ENCODE assay signal across 8 cellular contexts in genomic region chr18:48832961-48833700, GRCh38.
DNase-seq lines count a peak whose midpoint lies in the region; ATAC-seq and TF ChIP-seq lines count a peak whose summit lies in the region.

No MANE protein-coding gene starts in this region.

- H3F3A ChIP-seq in GM23248 (ENCODE audit: insufficient read depth): peaks cover 20% of the 10 kb centered on the region

- DNase-seq in GM23248 (peak; percentile 78), RWPE2 (ENCODE audit: low spot score) (peak; percentile 97), cardiac fibroblast (ENCODE audit: low read depth in 2 of 2) (peak; percentile 71 to 81), mesothelial cell of epicardium (ENCODE audit: low spot score in 2 of 2, unreplicated experiment in 2 of 2) (peak in 1 of 2 experiments; percentile 36), NCI-H1048 (lab: John Stamatoyannopoulos, UW) (no peak), cerebellum (ENCODE audit: low spot score) (no peak)

- peak overlapping the region; percentile 84 for H3K27ac Mint-ChIP-seq in mesothelial cell of epicardium

- H3K36me3 ChIP-seq in ACC112 (ENCODE audit: insufficient read depth, low read length) (no peaks in the 10 kb centered on the region), GM23248 (ENCODE audit: low read depth) (no peaks in the 10 kb centered on the region), RWPE2 (ENCODE audit: low read depth) (no peaks in the 10 kb centered on the region; the same call in 1 of the 2 replicates)

- no peaks in the 10 kb centered on the region for H3K9me2 ChIP-seq in GM23248 (ENCODE audit: insufficient read depth)

- H3K4me1 ChIP-seq in ACC112 (ENCODE audit: control insufficient read depth, insufficient read depth, low read length, unreplicated experiment) (peaks cover 46% of the 10 kb centered on the region), GM23248 (ENCODE audit: insufficient read depth) (peaks cover 55% of the 10 kb centered on the region), RWPE2 (ENCODE audit: insufficient read depth, poor library complexity, severe bottlenecking) (peaks cover 39% of the 10 kb centered on the region)

- H3K4me3 ChIP-seq in ACC112 (ENCODE audit: low read depth, low read length) (peak overlapping the region; percentile 26), GM23248 (peak overlapping the region; percentile 25; the same call in 1 of the 2 replicates), RWPE2 (ENCODE audit: severe bottlenecking) (no peak overlapping the region), cardiac fibroblast (replicated peaks in 1 of 2; ENCODE audit: low read depth in 2 of 2, low read length in 2 of 2) (peak overlapping the region in 1 of 2 donors; percentile 7)

- no peak for TF ChIP-seq CTCF in RWPE2 (IDR thresholded peaks at IDR 0.05; ENCODE audit: poor library complexity, severe bottlenecking)
- TF ChIP-seq CTCF in cardiac fibroblast (IDR thresholded peaks at IDR 0.05; ENCODE audit: low read depth, low read length): no peak
- no peak for TF ChIP-seq CTCF in mesothelial cell of epicardium (IDR thresholded peaks at IDR 0.05; ENCODE audit: unreplicated experiment)

- no peak overlapping the region for H3K4me3 Mint-ChIP-seq in mesothelial cell of epicardium

- H3K36me3 Mint-ChIP-seq in mesothelial cell of epicardium: no peaks in the 10 kb centered on the region

- H3K9me3 ChIP-seq in GM23248 (ENCODE audit: low read depth) (no peaks in the 10 kb centered on the region), RWPE2 (ENCODE audit: severe bottlenecking) (no peaks in the 10 kb centered on the region)

- no peak overlapping the region for H2AFZ ChIP-seq in ACC112 (ENCODE audit: low read length, unreplicated experiment)
- no peak overlapping the region for H2AFZ ChIP-seq in GM23248

- H3K79me2 ChIP-seq in ACC112 (ENCODE audit: control insufficient read depth, insufficient read depth, low read length, unreplicated experiment): peaks cover 12% of the 10 kb centered on the region
- peaks cover 43% of the 10 kb centered on the region for H3K79me2 ChIP-seq in GM23248 (ENCODE audit: insufficient read depth)

- no peaks in the 10 kb centered on the region for H4K20me1 ChIP-seq in GM23248 (ENCODE audit: insufficient read depth)

- WGBS in GM23248 (ENCODE audit: low coverage in 1 of 2, low lambda C conversion rate in 2 of 2, missing lambda C conversion rate in 2 of 2), 2 experiments: 60 to 70% methylated on average over 15 of the region's 15 CpGs

- no peaks in the 10 kb centered on the region for H3K9me3 Mint-ChIP-seq in mesothelial cell of epicardium

- peak overlapping the region; percentile 57 for H3K9ac ChIP-seq in GM23248

- in situ Hi-C loops in GM23248 (cut with MboI): no loop called here

- peaks cover 90% of the 10 kb centered on the region for H3K4me1 Mint-ChIP-seq in mesothelial cell of epicardium

- peak overlapping the region; percentile 50 for H3K4me2 ChIP-seq in GM23248 (ENCODE audit: unreplicated experiment)

- peak; percentile 77 for ATAC-seq in RWPE2 (ENCODE audit: low read depth)
- ATAC-seq in HG03097 (IDR thresholded peaks at IDR 0.05; ENCODE audit: low FRiP score, unreplicated experiment): no peak

- H3K27me3 ChIP-seq in ACC112 (ENCODE audit: insufficient read depth, low read length): no peaks in the 10 kb centered on the region
- H3K27me3 ChIP-seq in GM23248 (replicated peaks; ENCODE audit: insufficient read depth): no peaks in the 10 kb centered on the region
- H3K27me3 ChIP-seq in RWPE2 (ENCODE audit: insufficient read depth, poor library complexity, severe bottlenecking): no peaks in the 10 kb centered on the region

- no peaks in the 10 kb centered on the region for H3K27me3 Mint-ChIP-seq in mesothelial cell of epicardium (ENCODE audit: low read depth)

- H3K27ac ChIP-seq in ACC112 (ENCODE audit: low read depth, low read length) (peak overlapping the region; percentile 73), GM23248 (peak overlapping the region; percentile 74), RWPE2 (ENCODE audit: poor library complexity, severe bottlenecking) (peak overlapping the region; percentile 98)

Comparison
In these comparisons a context has a peak if more than half of its experiments do, and no peak if none do; other contexts are left out.
1. DNase-seq: peak in GM23248 (single experiment), RWPE2 (single experiment) and cardiac fibroblast (2 of 2); none in NCI-H1048 (single experiment) and cerebellum (single experiment).
2. Peak in every context shown above with its lines, with median percentiles within 50 percentile points of each other: H3K27ac ChIP-seq.